ENCODE assay signal across 30 cellular contexts in genomic region chr6:161085246-161085645, GRCh38.
DNase-seq lines count a peak whose midpoint lies in the region; ATAC-seq and TF ChIP-seq lines count a peak whose summit lies in the region.
"Had no signal": no experiment of that assay in that cellular context is flagged by ENCODE, and none has a peak within 500 bp of the region (broad histone marks: within the 10 kb centered on the region; RNA-seq: fewer than 3 reads in every experiment).

No MANE protein-coding gene starts in this region.

- no peaks in the 10 kb centered on the region for H3K27me3 Mint-ChIP-seq in activated T-cell treated with anti-CD3 and anti-CD28 coated beads, Interleukin-2, amount 50 U/mL, for 4 hours (ENCODE audit: low read depth)
- no peaks in the 10 kb centered on the region for H3K27me3 Mint-ChIP-seq in activated CD4-positive, alpha-beta memory T cell treated with anti-CD3 and anti-CD28 coated beads for 36 hours
- peaks cover 0 to 2% (median 0%) of the 10 kb centered on the region in 3 donors for H3K27me3 Mint-ChIP-seq in immature natural killer cell (ENCODE audit: low read depth in 3 of 3)
- H3K27me3 Mint-ChIP-seq: activated naive CD8-positive, alpha-beta T cell treated with anti-CD3 and anti-CD28 coated beads, Interleukin-2, amount 10 ng/mL, durations not matched to agents 7 days and 5 days; B cell; naive B cell had no signal

- CTCF ChIA-PET in activated CD4-positive, alpha-beta memory T cell treated with anti-CD3 and anti-CD28 coated beads for 36 hours (lab: Charles Lee): interaction anchor here (0.8 to 1.7 kb wide), 3 partner anchors 93 to 286 kb away, joined by 4 to 5 read pairs (median 4); partner anchors contain the start of gene MAP3K4
- CTCF ChIA-PET in RWPE1 (lab: Yijun Ruan, JAX): no interaction called here

- no peak for TF ChIP-seq CTCF in RWPE1 (conservative IDR thresholded peaks at IDR 0.05; ENCODE audit: low read depth)

- H3K4me3 Mint-ChIP-seq in activated T-cell treated with anti-CD3 and anti-CD28 coated beads, Interleukin-2, amount 50 U/mL, for 4 hours: no peak overlapping the region
- H3K4me3 Mint-ChIP-seq in activated CD4-positive, alpha-beta memory T cell treated with anti-CD3 and anti-CD28 coated beads for 36 hours: no peak overlapping the region
- H3K4me3 Mint-ChIP-seq in stimulated activated effector memory CD8-positive, alpha-beta T cell treated with anti-CD3 and anti-CD28 coated beads, Interleukin-12 subunit alpha, Interleukin-12 subunit beta, amount 100 ng/mL, for 72 hours: peak overlapping the region; percentile 14
- H3K4me3 Mint-ChIP-seq in immature natural killer cell: no peak overlapping the region
- H3K4me3 Mint-ChIP-seq: activated naive CD8-positive, alpha-beta T cell treated with anti-CD3 and anti-CD28 coated beads, Interleukin-2, amount 10 ng/mL, durations not matched to agents 7 days and 5 days; B cell; naive B cell had no signal

- intact Hi-C loops in activated CD4-positive, alpha-beta memory T cell treated with anti-CD3 and anti-CD28 coated beads for 36 hours (cut with micrococcal nuclease): loop anchor here (2.0 kb wide), 1 partner anchor 28 kb away; no protein-coding TSS in a partner anchor

- DNase-seq in activated T-cell treated with anti-CD3 and anti-CD28 coated beads, Interleukin-2, amount 50 U/mL, for 4 hours: no peak
- DNase-seq in activated T-cell treated with anti-CD3 and anti-CD28 coated beads for 4 hours (no peak), immature natural killer cell (no peak), dermis blood vessel endothelial cell (no peak), RWPE1 (ENCODE audit: low spot score) (no peak)
- no peak for DNase-seq in activated CD4-positive, alpha-beta memory T cell treated with anti-CD3 and anti-CD28 coated beads for 36 hours
- DNase-seq in stimulated activated effector memory CD8-positive, alpha-beta T cell treated with anti-CD3 and anti-CD28 coated beads, Interleukin-12 subunit alpha, Interleukin-12 subunit beta, amount 100 ng/mL, for 72 hours (ENCODE audit: low spot score in 2 of 2): no peak
- DNase-seq: activated naive CD8-positive, alpha-beta T cell treated with anti-CD3 and anti-CD28 coated beads, Interleukin-2, amount 10 ng/mL, durations not matched to agents 7 days and 5 days; body of pancreas; Caco-2; DMS79 treated with DMSO at 0.1 percent for 48 hours; effector CD8-positive, alpha-beta T cell; gastrocnemius medialis; HCEC 1CT; left lung; MM.1S; naive B cell; NCI-H1417 treated with DMSO at 0.1 percent for 48 hours; NCI-H2081 treated with DMSO at 0.1 percent for 48 hours; NCI-H446; NCI-H82; nucleus accumbens; OCI-M1; substantia nigra; T-helper 9 cell; upper lobe of left lung had no signal

- peaks cover 44% of the 10 kb centered on the region for H3K36me3 Mint-ChIP-seq in activated T-cell treated with anti-CD3 and anti-CD28 coated beads, Interleukin-2, amount 50 U/mL, for 4 hours (ENCODE audit: insufficient read depth)
- peaks cover 41% of the 10 kb centered on the region for H3K36me3 Mint-ChIP-seq in activated CD4-positive, alpha-beta memory T cell treated with anti-CD3 and anti-CD28 coated beads for 36 hours
- peaks cover 20% of the 10 kb centered on the region for H3K36me3 Mint-ChIP-seq in stimulated activated effector memory CD8-positive, alpha-beta T cell treated with anti-CD3 and anti-CD28 coated beads, Interleukin-12 subunit alpha, Interleukin-12 subunit beta, amount 100 ng/mL, for 72 hours
- H3K36me3 Mint-ChIP-seq in immature natural killer cell: peaks cover 21 to 35% (median 35%) of the 10 kb centered on the region in 3 donors

- no peak overlapping the region for H3K27ac ChIP-seq in RWPE1
- H3K27ac ChIP-seq: body of pancreas, gastrocnemius medialis, hepatocyte, left lung, skin epidermis, upper lobe of left lung had no signal

- peak; percentile 69 to 74 for ATAC-seq in activated T-cell treated with anti-CD3 and anti-CD28 coated beads, Interleukin-2, amount 50 U/mL, for 4 hours
- ATAC-seq in GM21723 (IDR thresholded peaks at IDR 0.05; ENCODE audit: unreplicated experiment): peak; percentile 82
- peak; percentile 99 for ATAC-seq in stimulated activated effector memory CD8-positive, alpha-beta T cell treated with anti-CD3 and anti-CD28 coated beads, Interleukin-12 subunit alpha, Interleukin-12 subunit beta, amount 100 ng/mL, for 72 hours
- ATAC-seq: body of pancreas, gastrocnemius medialis, left lung had no signal

- H3K9me3 Mint-ChIP-seq in activated T-cell treated with anti-CD3 and anti-CD28 coated beads, Interleukin-2, amount 50 U/mL, for 4 hours: no peaks in the 10 kb centered on the region
- no peaks in the 10 kb centered on the region for H3K9me3 Mint-ChIP-seq in activated CD4-positive, alpha-beta memory T cell treated with anti-CD3 and anti-CD28 coated beads for 36 hours
- H3K9me3 Mint-ChIP-seq in stimulated activated effector memory CD8-positive, alpha-beta T cell treated with anti-CD3 and anti-CD28 coated beads, Interleukin-12 subunit alpha, Interleukin-12 subunit beta, amount 100 ng/mL, for 72 hours: no peaks in the 10 kb centered on the region
- H3K9me3 Mint-ChIP-seq in immature natural killer cell: no peaks in the 10 kb centered on the region
- H3K9me3 Mint-ChIP-seq: activated naive CD8-positive, alpha-beta T cell treated with anti-CD3 and anti-CD28 coated beads, Interleukin-2, amount 10 ng/mL, durations not matched to agents 7 days and 5 days; naive B cell had no signal

- peak overlapping the region; percentile 52 for H3K27ac Mint-ChIP-seq in activated CD4-positive, alpha-beta memory T cell treated with anti-CD3 and anti-CD28 coated beads for 36 hours
- H3K27ac Mint-ChIP-seq in stimulated activated effector memory CD8-positive, alpha-beta T cell treated with anti-CD3 and anti-CD28 coated beads, Interleukin-12 subunit alpha, Interleukin-12 subunit beta, amount 100 ng/mL, for 72 hours: peak overlapping the region; percentile 4
- peak overlapping the region in 3 of 6 donors; percentile 0 to 8 (median 1) for H3K27ac Mint-ChIP-seq in immature natural killer cell
- H3K27ac Mint-ChIP-seq: activated naive CD8-positive, alpha-beta T cell treated with anti-CD3 and anti-CD28 coated beads, Interleukin-2, amount 10 ng/mL, durations not matched to agents 7 days and 5 days; B cell had no signal

- peaks cover 11% of the 10 kb centered on the region for H3K4me1 Mint-ChIP-seq in activated T-cell treated with anti-CD3 and anti-CD28 coated beads, Interleukin-2, amount 50 U/mL, for 4 hours (ENCODE audit: low read depth)
- H3K4me1 Mint-ChIP-seq in activated CD4-positive, alpha-beta memory T cell treated with anti-CD3 and anti-CD28 coated beads for 36 hours (ENCODE audit: low read depth): peaks cover 15% of the 10 kb centered on the region
- peaks cover 8% of the 10 kb centered on the region for H3K4me1 Mint-ChIP-seq in stimulated activated effector memory CD8-positive, alpha-beta T cell treated with anti-CD3 and anti-CD28 coated beads, Interleukin-12 subunit alpha, Interleukin-12 subunit beta, amount 100 ng/mL, for 72 hours
- H3K4me1 Mint-ChIP-seq in immature natural killer cell: no peaks in the 10 kb centered on the region
- H3K4me1 Mint-ChIP-seq: activated naive CD8-positive, alpha-beta T cell treated with anti-CD3 and anti-CD28 coated beads, Interleukin-2, amount 10 ng/mL, durations not matched to agents 7 days and 5 days; B cell; naive B cell had no signal

- POLR2A ChIA-PET in activated CD4-positive, alpha-beta memory T cell treated with anti-CD3 and anti-CD28 coated beads for 36 hours (lab: Charles Lee): interaction anchor here (0.7 to 1.5 kb wide), 3 partner anchors 9 to 158 kb away, joined by 3 to 6 read pairs (median 4); no protein-coding TSS in a partner anchor
- POLR2A ChIA-PET in RWPE1 (lab: Yijun Ruan, JAX; ENCODE audit: low non-redundant PET): no interaction called here
